In genomic region chr1:221877365-221877764, GRCh38 we compare ENCODE assay signal across 19 cellular contexts.
A peak's percentile ranks its signal among the peaks of the same experiment; 100 is the strongest.
DNase-seq lines count a peak whose midpoint lies in the region; ATAC-seq lines count a peak whose summit lies in the region.
"Had no signal": no experiment of that assay in that cellular context is flagged by ENCODE, and none has a peak within 500 bp of the region (broad histone marks: within the 10 kb centered on the region; RNA-seq: fewer than 3 reads in every experiment).

No MANE protein-coding gene starts in this region.

- no peaks in the 10 kb centered on the region for H4K20me1 ChIP-seq in BLaER1

- H3K27ac ChIP-seq in BLaER1 = peak overlapping the region; percentile 92

- H3K9ac ChIP-seq in BLaER1 = peak overlapping the region; percentile 74

- intact Hi-C loops in sciatic nerve (cut with DNase I) = no loop called here

- ATAC-seq in GM18909 (IDR thresholded peaks at IDR 0.05; ENCODE audit: poor library complexity, unreplicated experiment) = peak; percentile 41
- no peak for ATAC-seq in sciatic nerve
- no peak for ATAC-seq in HG03520 (IDR thresholded peaks at IDR 0.05; ENCODE audit: unreplicated experiment)
- ATAC-seq: HCT116 had no signal

- peak overlapping the region; percentile 79 for H3K4me2 ChIP-seq in BLaER1

- H3K4me3 ChIP-seq in BLaER1 = peak overlapping the region; percentile 50

- peaks cover 98% of the 10 kb centered on the region for H3K4me1 ChIP-seq in BLaER1

- no peaks in the 10 kb centered on the region for H3K36me3 ChIP-seq in BLaER1

- no peaks in the 10 kb centered on the region for H3K27me3 ChIP-seq in BLaER1

- peak; percentile 44 for DNase-seq in KG1 (lab: John Stamatoyannopoulos, UW)
- DNase-seq in UCSD-AML1 (lab: John Stamatoyannopoulos, UW; ENCODE audit: unreplicated experiment) = peak; percentile 33
- DNase-seq in activated CD4-positive, alpha-beta T cell treated with anti-CD3 and anti-CD28 coated beads, Interleukin-2, amount 50 U/mL, for 1 hour = no peak
- no peak for DNase-seq in DMS153 treated with DMSO at 0.1 percent for 48 hours (lab: John Stamatoyannopoulos, UW; ENCODE audit: unreplicated experiment)
- DNase-seq in sciatic nerve (ENCODE audit: low spot score) = no peak
- DNase-seq: 8988T; C1 segment of cervical spinal cord; CD4-positive, CD25-positive, alpha-beta regulatory T cell; CD8-positive, alpha-beta memory T cell; COR-L47; DMS 273 treated with DMSO at 0.1 percent for 48 hours; GF-D8; GOT3; H7; HFFc6 had no signal

- no peaks in the 10 kb centered on the region for H3K9me3 ChIP-seq in BLaER1

Comparison
In these comparisons a context has a peak if more than half of its experiments do, and no peak if none do; other contexts are left out.
1. DNase-seq: peak in KG1 (single experiment) and UCSD-AML1 (single experiment); none in activated CD4-positive, alpha-beta T cell treated with anti-CD3 and anti-CD28 coated beads, Interleukin-2, amount 50 U/mL, for 1 hour (single experiment), DMS153 treated with DMSO at 0.1 percent for 48 hours (single experiment) and sciatic nerve (single experiment).